27 cellular contexts compared by ENCODE assay signal in the genomic region with DNA sequence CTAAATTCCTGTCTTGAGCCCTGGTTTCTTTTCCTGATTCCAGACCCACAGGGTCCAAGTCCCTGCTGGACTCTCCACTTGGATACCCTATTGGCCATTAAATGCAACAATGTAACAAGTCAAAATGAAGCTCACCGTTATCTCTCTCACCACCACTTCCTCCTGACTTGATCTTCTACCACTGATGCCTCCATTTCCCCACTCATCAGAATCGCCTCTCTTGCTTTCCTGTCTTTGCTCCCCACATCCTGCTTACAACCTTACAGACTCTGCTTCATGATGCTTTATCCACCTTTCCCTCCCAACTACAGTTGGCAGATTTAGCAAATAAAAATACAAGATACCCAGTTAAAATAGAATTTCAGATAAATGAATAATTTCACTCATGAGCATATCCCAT.
"Had no signal": no experiment of that assay in that cellular context is flagged by ENCODE, and none has a peak within 500 bp of the region (broad histone marks: within the 10 kb centered on the region; RNA-seq: fewer than 3 reads in every experiment).

No MANE protein-coding gene starts in this region.

- H2AFZ ChIP-seq: neural progenitor cell, parathyroid adenoma had no signal

- H3K4me3 ChIP-seq: left ventricle myocardium inferior, lung, neural progenitor cell, psoas muscle, right lobe of liver, smooth muscle cell, stomach, testis, thyroid gland, transverse colon, upper lobe of left lung, vagina had no signal

- H3K36me3 Mint-ChIP-seq: mesothelial cell of epicardium; naive B cell; natural killer cell; neural progenitor cell; stimulated activated naive B cell treated with anti-CD40 and anti-IgM and Interleukin-4, amounts not matched to agents 10 μg/mL and 1 μg/mL and 100 μg/mL, for 72 hours had no signal

- H3K9ac ChIP-seq: neural progenitor cell, parathyroid adenoma had no signal

- H3K4me2 ChIP-seq: neural progenitor cell, smooth muscle cell had no signal

- H3K79me2 ChIP-seq: parathyroid adenoma had no signal

- H3K27me3 ChIP-seq: neural progenitor cell, neutrophil, right lobe of liver, stomach, testis, thyroid gland, transverse colon, upper lobe of left lung, vagina had no signal

- H3K9me3 ChIP-seq: left ventricle myocardium inferior, neutrophil, psoas muscle, right lobe of liver, stomach, testis, thyroid gland, transverse colon, upper lobe of left lung, vagina had no signal

- H3K9me3 Mint-ChIP-seq: mesothelial cell of epicardium, nephron progenitor cell, neural progenitor cell had no signal

- H3K27ac Mint-ChIP-seq: mesothelial cell of epicardium; naive B cell; natural killer cell; nephron progenitor cell; neural progenitor cell; stimulated activated naive B cell treated with anti-CD40 and anti-IgM and Interleukin-4, amounts not matched to agents 10 μg/mL and 1 μg/mL and 100 μg/mL, for 72 hours had no signal

- H3K27ac ChIP-seq: left ventricle myocardium inferior, neural progenitor cell, neutrophil, parathyroid adenoma, psoas muscle, right lobe of liver, stomach, testis, thyroid gland, transverse colon, upper lobe of left lung, vagina had no signal

- H3K36me3 ChIP-seq: left ventricle myocardium inferior, neural progenitor cell, neutrophil, right lobe of liver, stomach, thyroid gland, transverse colon, upper lobe of left lung, vagina had no signal

- ATAC-seq: natural killer cell; psoas muscle; right lobe of liver; stimulated activated naive B cell treated with anti-CD40 and anti-IgM and Interleukin-4, amounts not matched to agents 10 μg/mL and 1 μg/mL and 100 μg/mL, for 72 hours; stimulated activated naive CD8-positive, alpha-beta T cell treated with anti-CD3 and anti-CD28 coated beads, Interleukin-15, Interleukin-2, amounts not matched to agents 100 U/mL and 50 U/mL, for 24 hours had no signal

- H3K4me3 Mint-ChIP-seq: mesothelial cell of epicardium; naive B cell; natural killer cell; nephron progenitor cell; neural progenitor cell; stimulated activated naive B cell treated with anti-CD40 and anti-IgM and Interleukin-4, amounts not matched to agents 10 μg/mL and 1 μg/mL and 100 μg/mL, for 72 hours had no signal

- DNase-seq: islet precursor cell; left ventricle myocardium inferior; mesendoderm; naive B cell; natural killer cell; nephron progenitor cell; occipital lobe; psoas muscle; right lobe of liver; stimulated activated CD4-positive, alpha-beta T cell treated with anti-CD3 and anti-CD28 coated beads, Interleukin-12 subunit alpha, Interleukin-12 subunit beta, amount 100 ng/mL, for 4 hours; stimulated activated CD4-positive, alpha-beta T cell treated with anti-CD3 and anti-CD28 coated beads, Interleukin-15, amount 100 ng/mL, for 24 hours; stimulated activated CD4-positive, alpha-beta T cell treated with anti-CD3 and anti-CD28 coated beads, Interleukin-2, amount 100 ng/mL, for 24 hours; stimulated activated CD4-positive, alpha-beta T cell treated with anti-CD3 and anti-CD28 coated beads, Interleukin-4, amount 100 ng/mL, for 1 hour; stimulated activated naive B cell treated with anti-CD40 and anti-IgM and Interleukin-4, amounts not matched to agents 10 μg/mL and 1 μg/mL and 100 μg/mL, for 72 hours; stimulated activated naive CD8-positive, alpha-beta T cell treated with anti-CD3 and anti-CD28 coated beads, Interleukin-15, Interleukin-2, amounts not matched to agents 100 U/mL and 50 U/mL, for 24 hours; stomach; testis; thyroid gland; transverse colon; upper lobe of left lung had no signal

- H3K4me1 ChIP-seq: left ventricle myocardium inferior, neural progenitor cell, parathyroid adenoma, psoas muscle, right lobe of liver, stomach, testis, thyroid gland, transverse colon, upper lobe of left lung, vagina had no signal

- H3K4me1 Mint-ChIP-seq: naive B cell; natural killer cell; stimulated activated naive B cell treated with anti-CD40 and anti-IgM and Interleukin-4, amounts not matched to agents 10 μg/mL and 1 μg/mL and 100 μg/mL, for 72 hours had no signal
